ENCODE assay signal across 1 cellular context in the genomic region with DNA sequence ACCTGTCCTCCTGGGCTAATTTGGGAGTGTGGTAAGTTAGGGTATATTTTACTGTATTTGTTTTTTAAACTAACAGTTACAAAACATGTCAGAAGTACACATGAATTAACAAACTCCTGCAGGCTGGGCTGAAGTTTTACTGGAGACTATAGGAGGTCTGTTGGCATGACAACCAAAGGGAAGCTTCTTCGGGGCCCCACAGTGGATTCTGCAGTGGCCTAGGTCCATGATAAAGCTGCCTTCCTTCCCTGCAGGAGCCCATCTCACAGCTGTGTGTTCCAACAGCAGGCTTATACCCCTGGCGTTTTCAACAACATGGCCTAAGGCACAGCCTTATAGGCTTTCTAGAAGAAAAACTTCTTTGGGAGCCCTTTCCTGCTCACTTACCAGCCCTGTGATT.
TF ChIP-seq lines count a peak whose summit lies in the region.

No MANE protein-coding gene starts in this region.

TF ChIP-seq in K562, 482 proteins besides CTCF, POLR2A, EP300 and RAD21:
- TF ChIP-seq RFX1 (IDR thresholded peaks at IDR 0.05) (peak; percentile 21; the same call in 1 of the 2 replicates), NFIX (CRISPR knock-in tag; IDR thresholded peaks at IDR 0.05; ENCODE audit: low read depth) (no peak), ZNF764 (CRISPR knock-in tag; IDR thresholded peaks at IDR 0.05; ENCODE audit: low read depth) (no peak), DDX20 (tag; IDR thresholded peaks at IDR 0.05; ENCODE audit: low read depth) (no peak)
- TF ChIP-seq, protein P1, sequence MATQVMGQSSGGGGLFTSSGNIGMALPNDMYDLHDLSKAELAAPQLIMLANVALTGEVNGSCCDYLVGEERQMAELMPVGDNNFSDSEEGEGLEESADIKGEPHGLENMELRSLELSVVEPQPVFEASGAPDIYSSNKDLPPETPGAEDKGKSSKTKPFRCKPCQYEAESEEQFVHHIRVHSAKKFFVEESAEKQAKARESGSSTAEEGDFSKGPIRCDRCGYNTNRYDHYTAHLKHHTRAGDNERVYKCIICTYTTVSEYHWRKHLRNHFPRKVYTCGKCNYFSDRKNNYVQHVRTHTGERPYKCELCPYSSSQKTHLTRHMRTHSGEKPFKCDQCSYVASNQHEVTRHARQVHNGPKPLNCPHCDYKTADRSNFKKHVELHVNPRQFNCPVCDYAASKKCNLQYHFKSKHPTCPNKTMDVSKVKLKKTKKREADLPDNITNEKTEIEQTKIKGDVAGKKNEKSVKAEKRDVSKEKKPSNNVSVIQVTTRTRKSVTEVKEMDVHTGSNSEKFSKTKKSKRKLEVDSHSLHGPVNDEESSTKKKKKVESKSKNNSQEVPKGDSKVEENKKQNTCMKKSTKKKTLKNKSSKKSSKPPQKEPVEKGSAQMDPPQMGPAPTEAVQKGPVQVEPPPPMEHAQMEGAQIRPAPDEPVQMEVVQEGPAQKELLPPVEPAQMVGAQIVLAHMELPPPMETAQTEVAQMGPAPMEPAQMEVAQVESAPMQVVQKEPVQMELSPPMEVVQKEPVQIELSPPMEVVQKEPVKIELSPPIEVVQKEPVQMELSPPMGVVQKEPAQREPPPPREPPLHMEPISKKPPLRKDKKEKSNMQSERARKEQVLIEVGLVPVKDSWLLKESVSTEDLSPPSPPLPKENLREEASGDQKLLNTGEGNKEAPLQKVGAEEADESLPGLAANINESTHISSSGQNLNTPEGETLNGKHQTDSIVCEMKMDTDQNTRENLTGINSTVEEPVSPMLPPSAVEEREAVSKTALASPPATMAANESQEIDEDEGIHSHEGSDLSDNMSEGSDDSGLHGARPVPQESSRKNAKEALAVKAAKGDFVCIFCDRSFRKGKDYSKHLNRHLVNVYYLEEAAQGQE (CRISPR knock-in tag; IDR thresholded peaks at IDR 0.05; ENCODE audit: low read depth) = no peak
- TF ChIP-seq, protein P2, sequence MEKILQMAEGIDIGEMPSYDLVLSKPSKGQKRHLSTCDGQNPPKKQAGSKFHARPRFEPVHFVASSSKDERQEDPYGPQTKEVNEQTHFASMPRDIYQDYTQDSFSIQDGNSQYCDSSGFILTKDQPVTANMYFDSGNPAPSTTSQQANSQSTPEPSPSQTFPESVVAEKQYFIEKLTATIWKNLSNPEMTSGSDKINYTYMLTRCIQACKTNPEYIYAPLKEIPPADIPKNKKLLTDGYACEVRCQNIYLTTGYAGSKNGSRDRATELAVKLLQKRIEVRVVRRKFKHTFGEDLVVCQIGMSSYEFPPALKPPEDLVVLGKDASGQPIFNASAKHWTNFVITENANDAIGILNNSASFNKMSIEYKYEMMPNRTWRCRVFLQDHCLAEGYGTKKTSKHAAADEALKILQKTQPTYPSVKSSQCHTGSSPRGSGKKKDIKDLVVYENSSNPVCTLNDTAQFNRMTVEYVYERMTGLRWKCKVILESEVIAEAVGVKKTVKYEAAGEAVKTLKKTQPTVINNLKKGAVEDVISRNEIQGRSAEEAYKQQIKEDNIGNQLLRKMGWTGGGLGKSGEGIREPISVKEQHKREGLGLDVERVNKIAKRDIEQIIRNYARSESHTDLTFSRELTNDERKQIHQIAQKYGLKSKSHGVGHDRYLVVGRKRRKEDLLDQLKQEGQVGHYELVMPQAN (IDR thresholded peaks at IDR 0.05; ENCODE audit: borderline replicate concordance) = no peak
TF ChIP-seq in K562: peak in this region for 1.
